ENCODE assay signal across 1 cellular context in genomic region chr11:112339566-112339965, GRCh38.
TF ChIP-seq lines count a peak whose summit lies in the region.

No MANE protein-coding gene starts in this region.

TF ChIP-seq in SK-N-SH treated with all-trans-retinoic acid at 6 μM for 48 hours, 23 proteins besides CTCF, POLR2A, EP300 and RAD21 (continued from another document):
- TF ChIP-seq ZNF8 (CRISPR knock-in tag; IDR thresholded peaks at IDR 0.05) (no peak), CSDC2 (CRISPR knock-in tag; IDR thresholded peaks at IDR 0.05) (no peak), BACH2 (CRISPR knock-in tag; IDR thresholded peaks at IDR 0.05; ENCODE audit: borderline replicate concordance) (no peak), PATZ1 (CRISPR knock-in tag; IDR thresholded peaks at IDR 0.05; ENCODE audit: borderline replicate concordance) (no peak), SNAI2 (CRISPR knock-in tag; IDR thresholded peaks at IDR 0.05) (no peak), OSR1 (CRISPR knock-in tag; IDR thresholded peaks at IDR 0.05) (no peak), ZFP30 (CRISPR knock-in tag; IDR thresholded peaks at IDR 0.05) (no peak), PPARA (CRISPR knock-in tag; IDR thresholded peaks at IDR 0.05; ENCODE audit: borderline replicate concordance) (no peak)
- TF ChIP-seq, protein P1, sequence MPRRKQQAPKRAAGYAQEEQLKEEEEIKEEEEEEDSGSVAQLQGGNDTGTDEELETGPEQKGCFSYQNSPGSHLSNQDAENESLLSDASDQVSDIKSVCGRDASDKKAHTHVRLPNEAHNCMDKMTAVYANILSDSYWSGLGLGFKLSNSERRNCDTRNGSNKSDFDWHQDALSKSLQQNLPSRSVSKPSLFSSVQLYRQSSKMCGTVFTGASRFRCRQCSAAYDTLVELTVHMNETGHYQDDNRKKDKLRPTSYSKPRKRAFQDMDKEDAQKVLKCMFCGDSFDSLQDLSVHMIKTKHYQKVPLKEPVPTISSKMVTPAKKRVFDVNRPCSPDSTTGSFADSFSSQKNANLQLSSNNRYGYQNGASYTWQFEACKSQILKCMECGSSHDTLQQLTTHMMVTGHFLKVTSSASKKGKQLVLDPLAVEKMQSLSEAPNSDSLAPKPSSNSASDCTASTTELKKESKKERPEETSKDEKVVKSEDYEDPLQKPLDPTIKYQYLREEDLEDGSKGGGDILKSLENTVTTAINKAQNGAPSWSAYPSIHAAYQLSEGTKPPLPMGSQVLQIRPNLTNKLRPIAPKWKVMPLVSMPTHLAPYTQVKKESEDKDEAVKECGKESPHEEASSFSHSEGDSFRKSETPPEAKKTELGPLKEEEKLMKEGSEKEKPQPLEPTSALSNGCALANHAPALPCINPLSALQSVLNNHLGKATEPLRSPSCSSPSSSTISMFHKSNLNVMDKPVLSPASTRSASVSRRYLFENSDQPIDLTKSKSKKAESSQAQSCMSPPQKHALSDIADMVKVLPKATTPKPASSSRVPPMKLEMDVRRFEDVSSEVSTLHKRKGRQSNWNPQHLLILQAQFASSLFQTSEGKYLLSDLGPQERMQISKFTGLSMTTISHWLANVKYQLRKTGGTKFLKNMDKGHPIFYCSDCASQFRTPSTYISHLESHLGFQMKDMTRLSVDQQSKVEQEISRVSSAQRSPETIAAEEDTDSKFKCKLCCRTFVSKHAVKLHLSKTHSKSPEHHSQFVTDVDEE (CRISPR knock-in tag; IDR thresholded peaks at IDR 0.05), result no peak
